Comparison of ENCODE assay signal across 8 cellular contexts in the genomic region with DNA sequence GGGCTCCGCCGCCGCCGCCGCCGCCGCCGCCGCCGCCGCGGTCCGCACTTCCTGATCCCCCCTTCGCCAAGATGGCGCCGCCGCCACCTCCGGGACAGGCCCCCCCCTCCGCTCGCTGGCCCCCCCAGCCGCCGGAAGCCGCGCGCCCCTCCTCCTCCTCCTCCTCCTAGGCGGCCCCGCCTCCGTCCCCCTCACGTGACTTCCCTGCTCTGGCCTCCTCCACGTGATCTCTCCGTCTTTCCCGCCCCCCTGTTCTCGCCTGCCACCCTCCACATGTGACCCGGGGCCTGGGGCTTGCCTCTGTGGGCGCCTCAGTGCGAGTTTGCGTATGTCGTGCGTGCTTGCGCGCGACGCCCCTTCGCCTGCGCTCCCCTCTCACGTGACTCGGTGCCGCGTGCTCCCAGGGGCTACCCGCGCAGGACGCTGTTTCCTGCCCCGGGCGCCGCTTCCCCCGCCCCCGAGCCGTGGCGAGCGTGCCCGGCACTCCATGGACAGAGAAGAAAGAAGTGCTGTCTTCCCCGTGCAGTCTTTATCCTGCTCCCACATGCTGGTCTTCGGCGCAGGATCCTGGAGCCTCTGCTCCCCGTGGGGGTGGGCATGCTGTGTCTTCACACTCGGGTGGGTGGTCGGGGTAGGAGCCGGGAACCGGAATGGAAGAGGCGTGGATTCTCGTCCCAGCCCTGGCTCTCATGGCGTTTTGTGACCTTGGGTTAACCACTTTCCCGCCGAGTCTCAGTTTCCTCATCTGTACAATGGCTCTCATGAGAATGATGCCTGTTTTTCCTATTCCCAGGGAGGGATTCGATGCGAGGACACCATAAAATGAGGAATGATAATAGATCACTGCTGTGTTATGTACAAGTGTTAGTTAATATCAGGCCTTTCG. TPM values are rescaled to one million over a fixed set of nuclear protein-coding genes. Genes with fewer than 3 reads are reported as not detected.
A peak's percentile ranks its signal among the peaks of the same experiment; 100 is the strongest.
DNase-seq lines count a peak whose midpoint lies in the region; ATAC-seq and TF ChIP-seq lines count a peak whose summit lies in the region.

A gene (minus strand): TSS at position 53 of the 886 bp plus-strand sequence. CDS start 109 bp downstream, outside the sequence.

- no peak for TF ChIP-seq RAD21 in Ishikawa (IDR thresholded peaks at IDR 0.05; ENCODE audit: low read depth)

- ATAC-seq in GM21576 (IDR thresholded peaks at IDR 0.05; ENCODE audit: unreplicated experiment) (peak; percentile 84), PC-3 (peak; percentile 90)

- peak within 1 kb of the TSS; percentile 94 for H2AFZ ChIP-seq in PC-3 (ENCODE audit: low read length)

- no peak for TF ChIP-seq CTCF in PC-3 (conservative IDR thresholded peaks at IDR 0.05; ENCODE audit: low read depth, low read length)

- H3K4me1 ChIP-seq in PC-3 (ENCODE audit: insufficient read depth, low read length): peaks cover 24% of the 10 kb centered on the region

- H3K27me3 ChIP-seq in PC-3 (ENCODE audit: low read length): no peaks in the 10 kb centered on the region

- CTCF ChIA-PET in PC-3 (lab: Charles Lee): interaction anchor here (0.6 to 1.5 kb wide), 8 partner anchors 12 to 537 kb away, joined by 3 to 5 read pairs (median 4); no protein-coding TSS in a partner anchor

- intact Hi-C loops in PC-3 (cut with micrococcal nuclease): loop anchor here (1.0 to 5.0 kb wide), 7 partner anchors 49 to 378 kb away; a partner anchor contains a TSS

- no peaks in the 10 kb centered on the region for H3K9me2 ChIP-seq in PC-3 (replicated peaks; ENCODE audit: low read length)

- BruUV-seq in PC-3 (replicated peaks; lab: Mats Ljungman, UMichigan): TSS peak; percentile 90

- H3F3A ChIP-seq in PC-3 (ENCODE audit: low read length, unreplicated experiment): no peaks in the 10 kb centered on the region

- H3K9me3 ChIP-seq in PC-3 (ENCODE audit: low read length): no peaks in the 10 kb centered on the region

- H3K27ac ChIP-seq in PC-3 (ENCODE audit: low read length) (peak within 1 kb of the TSS; percentile 74), epithelial cell of prostate (peak within 1 kb of the TSS; percentile 84)

- DNase-seq in DMS114 treated with DMSO at 0.1 percent for 48 hours (lab: John Stamatoyannopoulos, UW; ENCODE audit: unreplicated experiment) (peak; percentile 100), PC-3 (peak; percentile 97), activated T-cell treated with anti-CD3 and anti-CD28 coated beads for 48 hours (ENCODE audit: low read depth) (peak; percentile 99), epithelial cell of prostate (ENCODE audit: low read depth, low spot score) (peak; percentile 81), mucosa of gallbladder (ENCODE audit: low spot score) (peak; percentile 99)
- peak; percentile 99 to 100 for DNase-seq in stimulated activated CD8-positive, alpha-beta memory T cell treated with anti-CD3 and anti-CD28 coated beads, Interleukin-4, amount 100 ng/mL, for 4 hours (ENCODE audit: low read depth in 2 of 2, low spot score in 1 of 2)

- TF ChIP-seq EP300 in Ishikawa (IDR thresholded peaks at IDR 0.05; ENCODE audit: borderline replicate concordance): no peak; the same call in 1 of the 2 replicates

- H4K20me1 ChIP-seq in PC-3 (ENCODE audit: low read length): peaks cover 13% of the 10 kb centered on the region; the same call in 1 of the 2 replicates

- H3K36me3 ChIP-seq in PC-3 (ENCODE audit: low read depth, low read length): peaks cover 22% of the 10 kb centered on the region

- H3K79me2 ChIP-seq in PC-3 (ENCODE audit: low read length): peaks cover 39% of the 10 kb centered on the region

- H3K4me2 ChIP-seq in PC-3 (ENCODE audit: low read length): peak within 1 kb of the TSS; percentile 96

- peak within 1 kb of the TSS; percentile 80 for H3K4me3 ChIP-seq in PC-3 (ENCODE audit: low read length)

- H3K9ac ChIP-seq in PC-3 (ENCODE audit: low read length): peak within 1 kb of the TSS; percentile 91

- POLR2A ChIA-PET in PC-3 (lab: Charles Lee; ENCODE audit: unreplicated experiment): interaction anchor here (0.6 to 0.7 kb wide), 3 partner anchors 319 to 595 kb away, joined by 3 to 14 read pairs (median 5); a partner anchor contains a TSS

TF ChIP-seq in Ishikawa, 13 proteins besides CTCF, POLR2A, EP300 and RAD21:
- TF ChIP-seq NFIC (IDR thresholded peaks at IDR 0.05) (no peak), EGR1 (IDR thresholded peaks at IDR 0.05) (peak; percentile 22; the same call in 1 of the 2 replicates), FOXM1 (IDR thresholded peaks at IDR 0.05; ENCODE audit: borderline replicate concordance, low read depth) (no peak), CEBPB (IDR thresholded peaks at IDR 0.05) (no peak), TCF12 (IDR thresholded peaks at IDR 0.05; ENCODE audit: low read depth) (peak; percentile 22; the same call in 1 of the 2 replicates), TAF1 (IDR thresholded peaks at IDR 0.05; ENCODE audit: low read depth) (peak; percentile 63; the same call in 1 of the 2 replicates), ZBTB7A (IDR thresholded peaks at IDR 0.05; ENCODE audit: low read depth) (no peak), CREB1 (IDR thresholded peaks at IDR 0.05; ENCODE audit: low read depth) (peak; percentile 75), TEAD4 (IDR thresholded peaks at IDR 0.05) (no peak), YY1 (IDR thresholded peaks at IDR 0.05; ENCODE audit: low read depth) (peak; percentile 91)
- TF ChIP-seq, protein P1, sequence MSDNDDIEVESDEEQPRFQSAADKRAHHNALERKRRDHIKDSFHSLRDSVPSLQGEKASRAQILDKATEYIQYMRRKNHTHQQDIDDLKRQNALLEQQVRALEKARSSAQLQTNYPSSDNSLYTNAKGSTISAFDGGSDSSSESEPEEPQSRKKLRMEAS (IDR thresholded peaks at IDR 0.05): peak; percentile 100
- TF ChIP-seq, protein P2, sequence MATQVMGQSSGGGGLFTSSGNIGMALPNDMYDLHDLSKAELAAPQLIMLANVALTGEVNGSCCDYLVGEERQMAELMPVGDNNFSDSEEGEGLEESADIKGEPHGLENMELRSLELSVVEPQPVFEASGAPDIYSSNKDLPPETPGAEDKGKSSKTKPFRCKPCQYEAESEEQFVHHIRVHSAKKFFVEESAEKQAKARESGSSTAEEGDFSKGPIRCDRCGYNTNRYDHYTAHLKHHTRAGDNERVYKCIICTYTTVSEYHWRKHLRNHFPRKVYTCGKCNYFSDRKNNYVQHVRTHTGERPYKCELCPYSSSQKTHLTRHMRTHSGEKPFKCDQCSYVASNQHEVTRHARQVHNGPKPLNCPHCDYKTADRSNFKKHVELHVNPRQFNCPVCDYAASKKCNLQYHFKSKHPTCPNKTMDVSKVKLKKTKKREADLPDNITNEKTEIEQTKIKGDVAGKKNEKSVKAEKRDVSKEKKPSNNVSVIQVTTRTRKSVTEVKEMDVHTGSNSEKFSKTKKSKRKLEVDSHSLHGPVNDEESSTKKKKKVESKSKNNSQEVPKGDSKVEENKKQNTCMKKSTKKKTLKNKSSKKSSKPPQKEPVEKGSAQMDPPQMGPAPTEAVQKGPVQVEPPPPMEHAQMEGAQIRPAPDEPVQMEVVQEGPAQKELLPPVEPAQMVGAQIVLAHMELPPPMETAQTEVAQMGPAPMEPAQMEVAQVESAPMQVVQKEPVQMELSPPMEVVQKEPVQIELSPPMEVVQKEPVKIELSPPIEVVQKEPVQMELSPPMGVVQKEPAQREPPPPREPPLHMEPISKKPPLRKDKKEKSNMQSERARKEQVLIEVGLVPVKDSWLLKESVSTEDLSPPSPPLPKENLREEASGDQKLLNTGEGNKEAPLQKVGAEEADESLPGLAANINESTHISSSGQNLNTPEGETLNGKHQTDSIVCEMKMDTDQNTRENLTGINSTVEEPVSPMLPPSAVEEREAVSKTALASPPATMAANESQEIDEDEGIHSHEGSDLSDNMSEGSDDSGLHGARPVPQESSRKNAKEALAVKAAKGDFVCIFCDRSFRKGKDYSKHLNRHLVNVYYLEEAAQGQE (IDR thresholded peaks at IDR 0.05; ENCODE audit: low read depth): no peak
- TF ChIP-seq, protein P3, sequence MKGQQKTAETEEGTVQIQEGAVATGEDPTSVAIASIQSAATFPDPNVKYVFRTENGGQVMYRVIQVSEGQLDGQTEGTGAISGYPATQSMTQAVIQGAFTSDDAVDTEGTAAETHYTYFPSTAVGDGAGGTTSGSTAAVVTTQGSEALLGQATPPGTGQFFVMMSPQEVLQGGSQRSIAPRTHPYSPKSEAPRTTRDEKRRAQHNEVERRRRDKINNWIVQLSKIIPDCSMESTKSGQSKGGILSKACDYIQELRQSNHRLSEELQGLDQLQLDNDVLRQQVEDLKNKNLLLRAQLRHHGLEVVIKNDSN (IDR thresholded peaks at IDR 0.05): peak; percentile 99

RNA-seq across cellular contexts. Expression of the gene that starts here (rescaled TPM):
- total RNA-seq in PC-3 (2014; rRNA removed): 40.0 and 66.6 TPM in 2 replicates
- total RNA-seq in mucosa of gallbladder: 84.0 TPM

Comparison
In these comparisons a context has a peak if more than half of its experiments do, and no peak if none do; other contexts are left out.
1. Peak in every context shown above with its lines: DNase-seq, ATAC-seq, H3K4me3 ChIP-seq and H3K27ac ChIP-seq.